Comparison of ENCODE assay signal across 11 cellular contexts in genomic region chr17:42277342-42277712, GRCh38. TPM values are rescaled to one million over a fixed set of nuclear protein-coding genes. Genes with fewer than 3 reads are reported as not detected.
DNase-seq lines count a peak whose midpoint lies in the region; ATAC-seq and TF ChIP-seq lines count a peak whose summit lies in the region.
"Had no signal": no experiment of that assay in that cellular context is flagged by ENCODE, and none has a peak within 500 bp of the region (broad histone marks: within the 10 kb centered on the region; RNA-seq: fewer than 3 reads in every experiment).

No MANE protein-coding gene starts in this region.

- H3K9me3 Mint-ChIP-seq in T-helper 2 cell treated with Interferon-gamma antibody and Interleukin-4, amounts not matched to agents 5 μg/mL and 100 μg/mL, for 36 hours: no peaks in the 10 kb centered on the region
- no peaks in the 10 kb centered on the region for H3K9me3 Mint-ChIP-seq in activated CD4-positive, alpha-beta memory T cell treated with anti-CD3 and anti-CD28 coated beads, Interleukin-2, amount 10 ng/mL, durations not matched to agents 7 days and 5 days

- no peaks in the 10 kb centered on the region for H4K20me1 ChIP-seq in MM.1S (ENCODE audit: insufficient read depth, low read length)

- no peak for TF ChIP-seq CTCF in MM.1S (IDR thresholded peaks at IDR 0.05; ENCODE audit: low read length)

- H3K9me2 ChIP-seq in MM.1S (replicated peaks; ENCODE audit: insufficient read depth, low read length): no peaks in the 10 kb centered on the region

- peak; percentile 43 for ATAC-seq in left lobe of liver
- no peak for ATAC-seq in GM21786 (IDR thresholded peaks at IDR 0.05; ENCODE audit: unreplicated experiment)
- no peak for ATAC-seq in GM18858 (IDR thresholded peaks at IDR 0.05; ENCODE audit: unreplicated experiment)

- H3K9me3 ChIP-seq in subcutaneous abdominal adipose tissue (ENCODE audit: control insufficient read depth in 5 of 5, low read length in 5 of 5) (no peaks in the 10 kb centered on the region), MM.1S (replicated peaks; ENCODE audit: insufficient read depth, low read length) (no peaks in the 10 kb centered on the region)

- CTCF ChIA-PET in activated CD4-positive, alpha-beta memory T cell treated with anti-CD3 and anti-CD28 coated beads, Interleukin-2, amount 10 ng/mL, durations not matched to agents 7 days and 5 days (lab: Charles Lee): interaction anchor here (0.9 to 3.8 kb wide), 5 partner anchors 11 to 96 kb away, joined by 3 to 18 read pairs (median 5); partner anchors contain the start of genes KCNH4 and STAT5A

- H3K36me3 Mint-ChIP-seq in T-helper 2 cell treated with Interferon-gamma antibody and Interleukin-4, amounts not matched to agents 5 μg/mL and 100 μg/mL, for 36 hours (ENCODE audit: low read depth): peaks cover 10% of the 10 kb centered on the region
- H3K36me3 Mint-ChIP-seq in activated CD4-positive, alpha-beta memory T cell treated with anti-CD3 and anti-CD28 coated beads, Interleukin-2, amount 10 ng/mL, durations not matched to agents 7 days and 5 days (ENCODE audit: low read depth): peaks cover 16% of the 10 kb centered on the region

- H3K4me3 Mint-ChIP-seq in T-helper 2 cell treated with Interferon-gamma antibody and Interleukin-4, amounts not matched to agents 5 μg/mL and 100 μg/mL, for 36 hours: peak overlapping the region; percentile 87
- peak overlapping the region; percentile 76 for H3K4me3 Mint-ChIP-seq in activated CD4-positive, alpha-beta memory T cell treated with anti-CD3 and anti-CD28 coated beads, Interleukin-2, amount 10 ng/mL, durations not matched to agents 7 days and 5 days

- H3K27ac ChIP-seq in subcutaneous abdominal adipose tissue (ENCODE audit: low read depth, low read length) (peak overlapping the region; percentile 98), MM.1S (ENCODE audit: low read length) (no peak overlapping the region)
- H3K27ac ChIP-seq: epithelial cell of prostate had no signal

- no peak overlapping the region; the same call in 1 of the 2 replicates for H2AFZ ChIP-seq in MM.1S (ENCODE audit: low read length)

- H3K27ac Mint-ChIP-seq in T-helper 2 cell treated with Interferon-gamma antibody and Interleukin-4, amounts not matched to agents 5 μg/mL and 100 μg/mL, for 36 hours: peak overlapping the region; percentile 87
- H3K27ac Mint-ChIP-seq in activated CD4-positive, alpha-beta memory T cell treated with anti-CD3 and anti-CD28 coated beads, Interleukin-2, amount 10 ng/mL, durations not matched to agents 7 days and 5 days: peak overlapping the region; percentile 69

- no peak overlapping the region for H3K4me2 ChIP-seq in MM.1S (ENCODE audit: low read depth, low read length)

- H3K79me2 ChIP-seq in MM.1S (ENCODE audit: low read length): peaks cover 25% of the 10 kb centered on the region

- H3K9ac ChIP-seq in subcutaneous abdominal adipose tissue (ENCODE audit: low read length in 5 of 5) (peak overlapping the region in 3 of 5 donors; percentile 36 to 94 (median 92)), MM.1S (ENCODE audit: low read length) (no peak overlapping the region)

- POLR2A ChIA-PET in activated CD4-positive, alpha-beta memory T cell treated with anti-CD3 and anti-CD28 coated beads, Interleukin-2, amount 10 ng/mL, durations not matched to agents 7 days and 5 days (lab: Charles Lee): interaction anchor here (0.8 to 13.0 kb wide), 10 partner anchors 9 to 124 kb away, joined by 3 to 245 read pairs (median 4); partner anchors contain the start of genes STAT3 and STAT5A

- H3K27me3 Mint-ChIP-seq in T-helper 2 cell treated with Interferon-gamma antibody and Interleukin-4, amounts not matched to agents 5 μg/mL and 100 μg/mL, for 36 hours (ENCODE audit: low read depth): no peaks in the 10 kb centered on the region
- H3K27me3 Mint-ChIP-seq in activated CD4-positive, alpha-beta memory T cell treated with anti-CD3 and anti-CD28 coated beads, Interleukin-2, amount 10 ng/mL, durations not matched to agents 7 days and 5 days: no peaks in the 10 kb centered on the region

- peak overlapping the region in 2 of 5 donors; percentile 32 to 76 for H3K4me3 ChIP-seq in subcutaneous abdominal adipose tissue (ENCODE audit: low read depth in 1 of 5, low read length in 5 of 5)
- no peak overlapping the region for H3K4me3 ChIP-seq in MM.1S (ENCODE audit: low read length)

- H3K27me3 ChIP-seq in subcutaneous abdominal adipose tissue (ENCODE audit: control insufficient read depth in 5 of 5, insufficient read depth in 4 of 5, low read length in 5 of 5): no peaks in the 10 kb centered on the region
- H3K27me3 ChIP-seq in MM.1S (replicated peaks; ENCODE audit: insufficient read depth, low read length): no peaks in the 10 kb centered on the region

- H3K4me1 ChIP-seq in subcutaneous abdominal adipose tissue (ENCODE audit: control insufficient read depth in 5 of 5, insufficient read depth in 5 of 5, low read length in 5 of 5) (peaks cover 8 to 44% (median 37%) of the 10 kb centered on the region in 5 donors), MM.1S (ENCODE audit: low read length) (no peaks in the 10 kb centered on the region)

- H3K36me3 ChIP-seq in subcutaneous abdominal adipose tissue (ENCODE audit: control insufficient read depth in 5 of 5, insufficient read depth in 5 of 5, low read length in 5 of 5): no peaks in the 10 kb centered on the region
- H3K36me3 ChIP-seq in MM.1S (replicated peaks; ENCODE audit: insufficient read depth, low read length): no peaks in the 10 kb centered on the region

- DNase-seq in T-helper 2 cell treated with Interferon-gamma antibody and Interleukin-4, amounts not matched to agents 5 μg/mL and 100 μg/mL, for 36 hours (ENCODE audit: low spot score): no peak
- DNase-seq in T-helper 2 cell (no peak), left lobe of liver (ENCODE audit: low spot score) (no peak), MM.1S (no peak)
- peak; percentile 17 for DNase-seq in activated CD4-positive, alpha-beta memory T cell treated with anti-CD3 and anti-CD28 coated beads, Interleukin-2, amount 10 ng/mL, durations not matched to agents 7 days and 5 days
- DNase-seq: activated CD4-positive, CD25-positive, alpha-beta regulatory T cell; KG1 had no signal

- H3K4me1 Mint-ChIP-seq in T-helper 2 cell treated with Interferon-gamma antibody and Interleukin-4, amounts not matched to agents 5 μg/mL and 100 μg/mL, for 36 hours (ENCODE audit: low read depth): peaks cover 29% of the 10 kb centered on the region
- H3K4me1 Mint-ChIP-seq in activated CD4-positive, alpha-beta memory T cell treated with anti-CD3 and anti-CD28 coated beads, Interleukin-2, amount 10 ng/mL, durations not matched to agents 7 days and 5 days: peaks cover 31% of the 10 kb centered on the region

- H3F3A ChIP-seq in MM.1S (ENCODE audit: insufficient read depth, low read length): no peaks in the 10 kb centered on the region

RNA-seq across cellular contexts. Expression of gene STAT5B, which starts 1.1 kb away (rescaled TPM):
- 100 to 1,000 TPM; 163 to 171 TPM for total RNA-seq in activated CD4-positive, alpha-beta memory T cell treated with anti-CD3 and anti-CD28 coated beads, Interleukin-2, amount 10 ng/mL, durations not matched to agents 7 days and 5 days
- 26.3 TPM for total RNA-seq in left lobe of liver

RNA-seq across cellular contexts. Expression of gene STAT5A, which starts 11.0 kb away (rescaled TPM):
- total RNA-seq in activated CD4-positive, alpha-beta memory T cell treated with anti-CD3 and anti-CD28 coated beads, Interleukin-2, amount 10 ng/mL, durations not matched to agents 7 days and 5 days: 10 to 100 TPM; 88.4 to 96.7 TPM
- total RNA-seq in left lobe of liver: 10.2 TPM
